8 cellular contexts compared by ENCODE assay signal in the genomic region with DNA sequence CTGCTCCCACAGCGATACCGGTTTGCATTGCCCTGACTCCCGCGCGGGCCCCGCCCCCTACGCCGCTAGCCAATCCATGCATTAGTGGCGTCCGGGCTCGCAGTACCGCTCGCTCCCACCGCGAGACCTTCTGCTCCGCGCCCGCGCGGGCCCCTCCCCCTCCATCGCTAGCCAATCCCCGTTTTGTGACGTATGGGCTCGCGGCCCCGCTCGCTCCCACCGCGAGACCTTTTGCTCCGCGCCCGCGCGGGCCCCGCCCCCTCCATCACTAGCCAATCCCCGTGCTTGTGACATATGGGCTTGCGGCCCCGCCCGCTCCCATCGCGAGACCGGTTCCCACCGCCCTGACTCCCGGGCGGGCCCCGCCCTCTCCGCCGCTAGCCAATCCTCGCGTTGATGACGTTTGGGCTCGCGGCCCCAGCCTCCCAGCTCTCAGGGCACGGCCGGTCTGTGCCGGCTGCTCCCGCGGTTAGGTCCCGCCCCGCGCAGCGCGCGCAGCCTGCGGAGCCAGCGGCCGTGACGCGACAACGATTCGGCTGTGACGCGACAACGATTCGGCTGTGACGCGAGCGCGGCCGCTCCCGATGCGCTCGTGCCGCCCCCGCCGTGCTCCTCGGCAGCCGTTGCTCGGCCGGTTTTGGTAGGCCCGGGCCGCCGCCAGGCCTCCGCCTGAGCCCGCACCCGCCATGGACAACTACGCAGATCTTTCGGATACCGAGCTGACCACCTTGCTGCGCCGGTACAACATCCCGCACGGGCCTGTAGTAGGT. TPM values are rescaled to one million over a fixed set of nuclear protein-coding genes. Genes with fewer than 3 reads are reported as not detected.
DNase-seq lines count a peak whose midpoint lies in the region; ATAC-seq and TF ChIP-seq lines count a peak whose summit lies in the region.

A gene (plus strand): TSS at position 497 of the 770 bp plus-strand sequence. CDS start 190 bp downstream, at position 687.

- no peak within 1 kb of the TSS for H2BK120ac ChIP-seq in IMR-90 (ENCODE audit: low read depth, low read length)

- ATAC-seq in GM21526 (IDR thresholded peaks at IDR 0.05; ENCODE audit: low FRiP score, unreplicated experiment) (peak; percentile 74), IMR-90 (ENCODE audit: low read depth) (peak; percentile 78), mucosa of descending colon (peak; percentile 88)

- peak within 1 kb of the TSS; percentile 97 for H2AK9ac ChIP-seq in IMR-90 (replicated peaks; ENCODE audit: low read depth, low read length, poor library complexity)

- POLR2A ChIA-PET in IMR-90 (lab: Charles Lee; ENCODE audit: unreplicated experiment), result interaction anchor here (0.5 to 0.8 kb wide), 6 partner anchors 8 to 786 kb away, joined by 3 to 7 read pairs (median 3); no protein-coding TSS in a partner anchor

- TF ChIP-seq CTCF in IMR-90 (conservative IDR thresholded peaks at IDR 0.05; ENCODE audit: low read depth, low read length) (no peak), mucosa of descending colon (IDR thresholded peaks at IDR 0.05) (no peak)

- no TSS peak for BruUV-seq in IMR-90 (replicated peaks; lab: Mats Ljungman, UMichigan)

- peak within 1 kb of the TSS; percentile 89 for H3K4me2 ChIP-seq in IMR-90 (ENCODE audit: low read depth, low read length)

- H3K27me3 ChIP-seq in IMR-90 (ENCODE audit: control insufficient read depth, insufficient read depth, low read length), result no peaks in the 10 kb centered on the region

- H4K91ac ChIP-seq in IMR-90 (ENCODE audit: insufficient read depth, low read depth, low read length), result peak within 1 kb of the TSS; percentile 42

- H3K4me1 ChIP-seq in IMR-90 (ENCODE audit: control insufficient read depth, insufficient read depth, low read length) (peaks cover 13% of the 10 kb centered on the region), mucosa of descending colon (ENCODE audit: low read depth) (no peaks in the 10 kb centered on the region)

- peak within 1 kb of the TSS; percentile 96 for H3K4me3 ChIP-seq in IMR-90 (ENCODE audit: insufficient read depth, low read depth, low read length)
- H3K4me3 ChIP-seq in mucosa of descending colon, result peak within 1 kb of the TSS; percentile 56

- 0 out of 2 replicates have a peak within 1 kb of the TSS, but pooled peaks have one; percentile 30 for H4K5ac ChIP-seq in IMR-90 (ENCODE audit: low read depth, low read length)

- CTCF ChIA-PET in IMR-90 (lab: Yijun Ruan, JAX), result no interaction called here

- H2BK5ac ChIP-seq in IMR-90 (ENCODE audit: low read depth, low read length, poor library complexity, severe bottlenecking), result peak within 1 kb of the TSS; percentile 86

- H3K36me3 ChIP-seq in IMR-90 (ENCODE audit: control insufficient read depth, insufficient read depth, low read length) (peaks cover 11% of the 10 kb centered on the region; the same call in 1 of the 2 replicates), mucosa of descending colon (ENCODE audit: low read depth) (no peaks in the 10 kb centered on the region)

- peak within 1 kb of the TSS; percentile 66 to 76 for H4K8ac ChIP-seq in IMR-90 (ENCODE audit: low read depth in 2 of 2, low read length in 2 of 2)

- intact Hi-C loops in IMR-90 (cut with micrococcal nuclease) (no loop called here), mucosa of descending colon (cut with DNase I, micrococcal nuclease) (no loop called here)

- H3K4ac ChIP-seq in IMR-90 (ENCODE audit: low read depth, low read length), result peak within 1 kb of the TSS; percentile 86

- dilution Hi-C loops in IMR-90 (cut with HindIII; ENCODE audit: low sequenced_read_pairs, unreplicated experiment), result no loop called here

- DNase-seq in D341Med (ENCODE audit: low spot score) (peak; percentile 90), IMR-90 (peak; percentile 96), OCI-M1 (lab: John Stamatoyannopoulos, UW) (peak; percentile 100), activated T-cell treated with anti-CD3 and anti-CD28 coated beads for 4 hours (peak; percentile 85), epidermal melanocyte (ENCODE audit: insufficient read length, low spot score) (peak; percentile 67), mucosa of descending colon (peak; percentile 96 to 99 (median 96))
- DNase-seq in stimulated activated CD8-positive, alpha-beta memory T cell treated with anti-CD3 and anti-CD28 coated beads, Interleukin-4, amount 100 ng/mL, for 24 hours (ENCODE audit: low read depth), result peak; percentile 92

- no peak within 1 kb of the TSS for H2BK15ac ChIP-seq in IMR-90 (ENCODE audit: low read depth, low read length)

- peak within 1 kb of the TSS; percentile 94 for H3K9ac ChIP-seq in IMR-90 (ENCODE audit: low read depth, low read length)

- H3K9me3 ChIP-seq in IMR-90 (ENCODE audit: control insufficient read depth, insufficient read depth, low read length) (no peaks in the 10 kb centered on the region), mucosa of descending colon (no peaks in the 10 kb centered on the region)

- peak within 1 kb of the TSS; percentile 52 for H3K56ac ChIP-seq in IMR-90 (ENCODE audit: extremely low read depth, insufficient read depth, low read length)

- peak within 1 kb of the TSS; percentile 49 for H2AK5ac ChIP-seq in IMR-90 (ENCODE audit: low read depth, low read length)

- H3K27ac ChIP-seq in IMR-90 (ENCODE audit: insufficient read depth, low read length), result peak within 1 kb of the TSS; percentile 94

- H3K79me1 ChIP-seq in IMR-90 (ENCODE audit: low read depth in 1 of 2, low read length in 2 of 2), result peaks cover 0 to 31% of the 10 kb centered on the region in 2 experiments; a peak in 3 of 4 replicates

- H2AFZ ChIP-seq in IMR-90 (replicated peaks; ENCODE audit: low read length, poor library complexity), result peak within 1 kb of the TSS; percentile 79

- TF ChIP-seq POLR2A in IMR-90 (IDR thresholded peaks at IDR 0.05; ENCODE audit: low read depth, low read length), result peak; percentile 88

- H3K18ac ChIP-seq in IMR-90 (ENCODE audit: low read depth, low read length), result peak within 1 kb of the TSS; percentile 34; the same call in 1 of the 2 replicates

- peaks cover 17% of the 10 kb centered on the region for H4K20me1 ChIP-seq in IMR-90 (ENCODE audit: insufficient read depth, low read length)

- no peak within 1 kb of the TSS for H2BK20ac ChIP-seq in IMR-90 (ENCODE audit: low read depth, low read length)

- H3K9me1 ChIP-seq in IMR-90 (ENCODE audit: insufficient read depth, low read length), result 0 out of 2 replicates have a peak, but pooled peaks cover 5% of the 10 kb centered on the region

- in situ Hi-C loops in IMR-90 (cut with MboI; ENCODE audit: low sequenced_read_pairs), result no loop called here

- 38% methylated on average over 89 of the region's 103 CpGs; no CpG with 5 or more reads in 1 of the 2 experiments for WGBS in IMR-90 (ENCODE audit: extremely low coverage in 2 of 2, insufficient read length in 1 of 2), 2 experiments

- H3K14ac ChIP-seq in IMR-90 (replicated peaks; ENCODE audit: low read depth, low read length), result peak within 1 kb of the TSS; percentile 79

- no peak for TF ChIP-seq RAD21 in IMR-90 (IDR thresholded peaks at IDR 0.05; ENCODE audit: low read length)

- H3K23ac ChIP-seq in IMR-90 (ENCODE audit: low read depth, low read length), result peak within 1 kb of the TSS; percentile 91

TF ChIP-seq in IMR-90, 13 proteins besides CTCF, POLR2A, EP300 and RAD21:
- TF ChIP-seq MAFK (IDR thresholded peaks at IDR 0.05; ENCODE audit: low read depth, low read length) (no peak), MAZ (IDR thresholded peaks at IDR 0.05; ENCODE audit: borderline replicate concordance, low read depth, low read length) (peak; percentile 75; the same call in 1 of the 2 replicates), NFE2L2 (IDR thresholded peaks at IDR 0.05; ENCODE audit: low read depth, low read length) (no peak), SMC3 (IDR thresholded peaks at IDR 0.05; ENCODE audit: low read depth, low read length) (no peak), BHLHE40 (IDR thresholded peaks at IDR 0.05; ENCODE audit: low read depth, low read length) (peak; percentile 76; the same call in 1 of the 2 replicates), MXI1 (IDR thresholded peaks at IDR 0.05; ENCODE audit: borderline replicate concordance, low read depth, low read length) (no peak), FOS (IDR thresholded peaks at IDR 0.05; ENCODE audit: low read depth, low read length) (no peak), CHD1 (IDR thresholded peaks at IDR 0.05; ENCODE audit: low read depth, low read length) (0 out of 2 replicates have a peak, but pooled peaks have one; percentile 61), CEBPB (IDR thresholded peaks at IDR 0.05; ENCODE audit: low read depth, low read length) (no peak)
- TF ChIP-seq, protein P1, sequence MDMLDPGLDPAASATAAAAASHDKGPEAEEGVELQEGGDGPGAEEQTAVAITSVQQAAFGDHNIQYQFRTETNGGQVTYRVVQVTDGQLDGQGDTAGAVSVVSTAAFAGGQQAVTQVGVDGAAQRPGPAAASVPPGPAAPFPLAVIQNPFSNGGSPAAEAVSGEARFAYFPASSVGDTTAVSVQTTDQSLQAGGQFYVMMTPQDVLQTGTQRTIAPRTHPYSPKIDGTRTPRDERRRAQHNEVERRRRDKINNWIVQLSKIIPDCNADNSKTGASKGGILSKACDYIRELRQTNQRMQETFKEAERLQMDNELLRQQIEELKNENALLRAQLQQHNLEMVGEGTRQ (IDR thresholded peaks at IDR 0.05; ENCODE audit: low read depth, low read length), result no peak

RNA-seq across cellular contexts. Expression of the gene that starts here (rescaled TPM):
- total RNA-seq in IMR-90 (2012; rRNA removed) (9.9 and 11.4 TPM in 2 replicates), mucosa of descending colon (10 to 100 TPM; 32.3 to 73.0 (median 41.0) TPM)
- polyA plus RNA-seq in IMR-90 (2012; rRNA removed), result 68.8 and 80.6 TPM in 2 replicates
- polyA plus RNA-seq in IMR-90 (2012; cell fraction: cytosol; rRNA removed), result 53.8 and 120 TPM in 2 replicates
- polyA plus RNA-seq in IMR-90 (2012; cell fraction: nucleus; rRNA removed; ENCODE audit: low replicate concordance), result 118 and 134 TPM in 2 replicates

Comparison
In these comparisons a context has a peak if more than half of its experiments do, and no peak if none do; other contexts are left out.
1. Peak in every context shown above with its lines: DNase-seq, ATAC-seq, H3K4me3 ChIP-seq and H3K27ac ChIP-seq.